In the genomic region with DNA sequence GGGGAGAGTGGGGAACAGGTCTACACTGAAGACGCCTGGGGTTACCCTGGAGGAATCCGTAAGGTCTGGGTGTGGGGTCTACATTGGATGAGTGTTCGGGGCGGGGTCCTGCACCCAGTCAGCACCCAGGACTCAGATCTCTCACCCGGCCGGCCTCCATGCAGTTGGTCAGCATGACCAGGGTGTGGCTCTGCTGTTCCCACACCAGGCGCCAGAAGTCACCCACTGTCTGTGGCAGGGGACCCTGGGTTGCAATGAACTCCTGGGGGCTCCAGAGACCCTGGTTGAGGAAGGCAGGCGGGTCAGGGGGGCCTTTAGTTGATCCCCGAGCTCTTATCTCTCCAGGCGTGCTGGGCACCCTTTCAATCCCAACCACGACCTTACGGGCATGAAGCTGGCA, we compare ENCODE assay signal across 38 cellular contexts. TPM values are rescaled to one million over a fixed set of nuclear protein-coding genes. Genes with fewer than 3 reads are reported as not detected.
"Had no signal": no experiment of that assay in that cellular context is flagged by ENCODE, and none has a peak within 500 bp of the region (broad histone marks: within the 10 kb centered on the region; RNA-seq: fewer than 3 reads in every experiment).

No MANE protein-coding gene starts in this region.

- ATAC-seq: activated CD8-positive, alpha-beta T cell treated with anti-CD3 and anti-CD28 coated beads for 36 hours; activated naive CD4-positive, alpha-beta T cell treated with anti-CD3 and anti-CD28 coated beads, Interleukin-2, amount 50 U/mL, for 72 hours; activated T-cell treated with anti-CD3 and anti-CD28 coated beads, Interleukin-2, amount 50 U/mL, for 4 hours; activated T-cell treated with anti-CD3 and anti-CD28 coated beads, Interleukin-2, amount 50 U/mL, for 72 hours; activated T-helper 17 cell treated with anti-CD3 and anti-CD28 coated beads, Interleukin-2, amount 50 U/mL, for 72 hours; body of pancreas had no signal

- H3K9me3 ChIP-seq: adrenal gland, body of pancreas, breast epithelium had no signal

- H3K9me3 Mint-ChIP-seq: activated B cell treated with CpG ODN at 0.5 μM for 24 hours; activated CD4-positive, alpha-beta memory T cell treated with anti-CD3 and anti-CD28 coated beads for 36 hours; activated CD4-positive, alpha-beta T cell treated with anti-CD3 and anti-CD28 coated beads, Interleukin-2, amount 10 ng/mL, durations not matched to agents 24 days and 14 days; activated CD8-positive, alpha-beta T cell treated with anti-CD3 and anti-CD28 coated beads for 36 hours; activated naive CD4-positive, alpha-beta T cell treated with anti-CD3 and anti-CD28 coated beads for 36 hours; activated naive CD4-positive, alpha-beta T cell treated with anti-CD3 and anti-CD28 coated beads, Interleukin-2, amount 50 U/mL, for 72 hours; activated naive CD8-positive, alpha-beta T cell treated with anti-CD3 and anti-CD28 coated beads for 36 hours; activated T-cell treated with anti-CD3 and anti-CD28 coated beads, Interleukin-2, amount 50 U/mL, for 4 hours; activated T-cell treated with anti-CD3 and anti-CD28 coated beads, Interleukin-2, amount 50 U/mL, for 72 hours; activated T-helper 1 cell treated with anti-CD3 and anti-CD28 coated beads, Interleukin-12 subunit alpha, Interleukin-12 subunit beta, Interleukin-2, Interleukin-4 antibody, amounts not matched to agents 30 ng/mL and 10 ng/mL and 1 ng/mL, durations not matched to agents 14 hours and 24 hours and 36 hours; activated T-helper 17 cell treated with anti-CD3 and anti-CD28 coated beads, Interleukin-2, amount 50 U/mL, for 72 hours; T-helper 1 cell treated with Interleukin-12 subunit alpha and Interleukin-12 subunit beta and Interleukin-4 antibody, amounts not matched to agents 30 μg/mL and 1 μg/mL, for 36 hours; T-helper 2 cell treated with Interferon-gamma antibody and Interleukin-4, amounts not matched to agents 5 μg/mL and 100 μg/mL, for 36 hours had no signal

- H3K27ac Mint-ChIP-seq: activated B cell treated with CpG ODN at 0.5 μM for 24 hours; activated CD4-positive, alpha-beta memory T cell treated with anti-CD3 and anti-CD28 coated beads for 36 hours; activated CD4-positive, alpha-beta T cell treated with anti-CD3 and anti-CD28 coated beads, Interleukin-2, amount 10 ng/mL, durations not matched to agents 24 days and 14 days; activated CD8-positive, alpha-beta T cell treated with anti-CD3 and anti-CD28 coated beads for 36 hours; activated naive CD4-positive, alpha-beta T cell treated with anti-CD3 and anti-CD28 coated beads for 36 hours; activated naive CD4-positive, alpha-beta T cell treated with anti-CD3 and anti-CD28 coated beads, Interleukin-2, amount 50 U/mL, for 72 hours; activated naive CD8-positive, alpha-beta T cell treated with anti-CD3 and anti-CD28 coated beads for 36 hours; activated T-cell treated with anti-CD3 and anti-CD28 coated beads, Interleukin-2, amount 50 U/mL, for 72 hours; activated T-helper 17 cell treated with anti-CD3 and anti-CD28 coated beads, Interleukin-2, amount 50 U/mL, for 72 hours; T-helper 1 cell treated with Interleukin-12 subunit alpha and Interleukin-12 subunit beta and Interleukin-4 antibody, amounts not matched to agents 30 μg/mL and 1 μg/mL, for 36 hours; T-helper 2 cell treated with Interferon-gamma antibody and Interleukin-4, amounts not matched to agents 5 μg/mL and 100 μg/mL, for 36 hours had no signal

- FAIRE-seq: astrocyte, TTC549 had no signal

- H3K4me1 ChIP-seq: adrenal gland, body of pancreas, breast epithelium had no signal

- H3K36me3 ChIP-seq: adrenal gland, brain microvascular endothelial cell, breast epithelium had no signal

- DNase-seq: activated B cell treated with CpG ODN at 0.5 μM for 24 hours; activated CD4-positive, alpha-beta memory T cell treated with anti-CD3 and anti-CD28 coated beads for 36 hours; activated CD4-positive, alpha-beta T cell treated with anti-CD3 and anti-CD28 coated beads for 4 hours; activated CD4-positive, alpha-beta T cell treated with anti-CD3 and anti-CD28 coated beads, Interleukin-2, amount 10 ng/mL, durations not matched to agents 24 days and 14 days; activated CD4-positive, alpha-beta T cell treated with anti-CD3 and anti-CD28 coated beads, Interleukin-2, amount 50 U/mL, for 1 hour; activated CD4-positive, alpha-beta T cell treated with anti-CD3 and anti-CD28 coated beads, Interleukin-2, amount 50 U/mL, for 4 hours; activated CD4-positive, CD25-positive, alpha-beta regulatory T cell treated with anti-CD3 and anti-CD28 coated beads, Interleukin-2, amount 50 U/mL, for 72 hours; activated CD8-positive, alpha-beta memory T cell treated with anti-CD3 and anti-CD28 coated beads, Interleukin-2, amount 50 U/mL, for 4 hours; activated CD8-positive, alpha-beta T cell treated with anti-CD3 and anti-CD28 coated beads for 36 hours; activated effector memory CD4-positive, alpha-beta T cell treated with anti-CD3 and anti-CD28 coated beads, Interleukin-2, amount 50 U/mL, for 16 hours; activated gamma-delta T cell treated with Interleukin-2 at 50 U/mL for 16 hours; activated naive CD4-positive, alpha-beta T cell; activated naive CD4-positive, alpha-beta T cell treated with anti-CD3 and anti-CD28 coated beads for 36 hours; activated naive CD4-positive, alpha-beta T cell treated with anti-CD3 and anti-CD28 coated beads, Interleukin-2, amount 50 U/mL, for 16 hours; activated naive CD8-positive, alpha-beta T cell treated with anti-CD3 and anti-CD28 coated beads for 36 hours; activated T-cell treated with anti-CD3 and anti-CD28 coated beads for 4 hours; activated T-cell treated with anti-CD3 and anti-CD28 coated beads, Interleukin-2, amount 50 U/mL, for 1 hour; activated T-cell treated with anti-CD3 and anti-CD28 coated beads, Interleukin-2, amount 50 U/mL, for 4 hours; activated T-cell treated with anti-CD3 and anti-CD28 coated beads, Interleukin-2, amount 50 U/mL, for 72 hours; adrenal gland; amniotic stem cell; aorta; body of pancreas; brain microvascular endothelial cell; central memory CD4-positive, alpha-beta T cell; T-helper 1 cell; T-helper 2 cell; T-helper 9 cell had no signal

- H3K4me3 ChIP-seq: adrenal gland, body of pancreas, breast epithelium had no signal

- H3K4me3 Mint-ChIP-seq: activated B cell treated with CpG ODN at 0.5 μM for 24 hours; activated CD4-positive, alpha-beta memory T cell treated with anti-CD3 and anti-CD28 coated beads for 36 hours; activated CD4-positive, alpha-beta T cell treated with anti-CD3 and anti-CD28 coated beads, Interleukin-2, amount 10 ng/mL, durations not matched to agents 24 days and 14 days; activated CD8-positive, alpha-beta T cell treated with anti-CD3 and anti-CD28 coated beads for 36 hours; activated naive CD4-positive, alpha-beta T cell treated with anti-CD3 and anti-CD28 coated beads for 36 hours; activated naive CD8-positive, alpha-beta T cell treated with anti-CD3 and anti-CD28 coated beads for 36 hours; activated T-cell treated with anti-CD3 and anti-CD28 coated beads, Interleukin-2, amount 50 U/mL, for 4 hours; activated T-cell treated with anti-CD3 and anti-CD28 coated beads, Interleukin-2, amount 50 U/mL, for 72 hours; activated T-helper 1 cell treated with anti-CD3 and anti-CD28 coated beads, Interleukin-12 subunit alpha, Interleukin-12 subunit beta, Interleukin-2, Interleukin-4 antibody, amounts not matched to agents 30 ng/mL and 10 ng/mL and 1 ng/mL, durations not matched to agents 14 hours and 24 hours and 36 hours; activated T-helper 17 cell treated with anti-CD3 and anti-CD28 coated beads, Interleukin-2, amount 50 U/mL, for 72 hours; T-helper 1 cell treated with Interleukin-12 subunit alpha and Interleukin-12 subunit beta and Interleukin-4 antibody, amounts not matched to agents 30 μg/mL and 1 μg/mL, for 36 hours; T-helper 2 cell treated with Interferon-gamma antibody and Interleukin-4, amounts not matched to agents 5 μg/mL and 100 μg/mL, for 36 hours had no signal

- H3K27me3 ChIP-seq: adrenal gland, brain microvascular endothelial cell had no signal

- H3K36me3 Mint-ChIP-seq: activated CD4-positive, alpha-beta memory T cell treated with anti-CD3 and anti-CD28 coated beads for 36 hours; activated naive CD4-positive, alpha-beta T cell treated with anti-CD3 and anti-CD28 coated beads, Interleukin-2, amount 50 U/mL, for 72 hours; activated naive CD8-positive, alpha-beta T cell treated with anti-CD3 and anti-CD28 coated beads for 36 hours had no signal

- H3K27ac ChIP-seq: adrenal gland, body of pancreas, brain microvascular endothelial cell, breast epithelium, VCaP had no signal

RNA-seq across cellular contexts. Expression of a gene that starts 6.0 kb away (rescaled TPM):
- total RNA-seq: activated B cell treated with CpG ODN at 0.5 μM for 24 hours; activated CD4-positive, alpha-beta T cell treated with anti-CD3 and anti-CD28 coated beads, Interleukin-2, amount 10 ng/mL, durations not matched to agents 24 days and 14 days; activated CD8-positive, alpha-beta memory T cell treated with anti-CD3 and anti-CD28 coated beads for 36 hours; activated CD8-positive, alpha-beta T cell treated with anti-CD3 and anti-CD28 coated beads for 36 hours; activated naive CD4-positive, alpha-beta T cell treated with anti-CD3 and anti-CD28 coated beads for 36 hours; activated naive CD4-positive, alpha-beta T cell treated with anti-CD3 and anti-CD28 coated beads, Interleukin-2, amount 50 U/mL, for 72 hours; activated naive CD8-positive, alpha-beta T cell treated with anti-CD3 and anti-CD28 coated beads for 36 hours; activated T-cell treated with anti-CD3 and anti-CD28 coated beads, Interleukin-2, amount 50 U/mL, for 4 hours; activated T-helper 1 cell treated with anti-CD3 and anti-CD28 coated beads, Interleukin-12 subunit alpha, Interleukin-12 subunit beta, Interleukin-2, Interleukin-4 antibody, amounts not matched to agents 30 ng/mL and 10 ng/mL and 1 ng/mL, durations not matched to agents 14 hours and 24 hours and 36 hours; activated T-helper 17 cell treated with anti-CD3 and anti-CD28 coated beads, Interleukin-2, amount 50 U/mL, for 72 hours; aorta had no signal
- polyA plus RNA-seq: aorta had no signal

RNA-seq across cellular contexts. Expression of a gene that starts 19.7 kb away (rescaled TPM):
- total RNA-seq: activated B cell treated with CpG ODN at 0.5 μM for 24 hours; activated CD4-positive, alpha-beta memory T cell treated with anti-CD3 and anti-CD28 coated beads for 36 hours; activated CD4-positive, alpha-beta T cell treated with anti-CD3 and anti-CD28 coated beads, Interleukin-2, amount 10 ng/mL, durations not matched to agents 24 days and 14 days; activated CD8-positive, alpha-beta memory T cell treated with anti-CD3 and anti-CD28 coated beads for 36 hours; activated CD8-positive, alpha-beta T cell treated with anti-CD3 and anti-CD28 coated beads for 36 hours; activated naive CD4-positive, alpha-beta T cell treated with anti-CD3 and anti-CD28 coated beads for 36 hours; activated naive CD8-positive, alpha-beta T cell treated with anti-CD3 and anti-CD28 coated beads for 36 hours; aorta had no signal

RNA-seq across cellular contexts. Expression of a gene that starts 23.2 kb away (rescaled TPM):
- total RNA-seq: activated B cell treated with CpG ODN at 0.5 μM for 24 hours; activated CD4-positive, alpha-beta memory T cell treated with anti-CD3 and anti-CD28 coated beads for 36 hours; activated CD4-positive, alpha-beta T cell treated with anti-CD3 and anti-CD28 coated beads, Interleukin-2, amount 10 ng/mL, durations not matched to agents 24 days and 14 days; activated CD8-positive, alpha-beta memory T cell treated with anti-CD3 and anti-CD28 coated beads for 36 hours; activated CD8-positive, alpha-beta T cell treated with anti-CD3 and anti-CD28 coated beads for 36 hours; activated naive CD4-positive, alpha-beta T cell treated with anti-CD3 and anti-CD28 coated beads for 36 hours; activated naive CD8-positive, alpha-beta T cell treated with anti-CD3 and anti-CD28 coated beads for 36 hours; activated T-cell treated with anti-CD3 and anti-CD28 coated beads, Interleukin-2, amount 50 U/mL, for 72 hours; activated T-helper 17 cell treated with anti-CD3 and anti-CD28 coated beads, Interleukin-2, amount 50 U/mL, for 72 hours had no signal

RNA-seq across cellular contexts. Expression of a gene that starts 28.5 kb away (rescaled TPM):
- total RNA-seq: activated B cell treated with CpG ODN at 0.5 μM for 24 hours; activated CD4-positive, alpha-beta memory T cell treated with anti-CD3 and anti-CD28 coated beads for 36 hours; activated CD4-positive, alpha-beta T cell treated with anti-CD3 and anti-CD28 coated beads, Interleukin-2, amount 10 ng/mL, durations not matched to agents 24 days and 14 days; activated CD8-positive, alpha-beta memory T cell treated with anti-CD3 and anti-CD28 coated beads for 36 hours; activated CD8-positive, alpha-beta T cell treated with anti-CD3 and anti-CD28 coated beads for 36 hours; activated naive CD4-positive, alpha-beta T cell treated with anti-CD3 and anti-CD28 coated beads for 36 hours; activated naive CD4-positive, alpha-beta T cell treated with anti-CD3 and anti-CD28 coated beads, Interleukin-2, amount 50 U/mL, for 72 hours; activated T-cell treated with anti-CD3 and anti-CD28 coated beads, Interleukin-2, amount 50 U/mL, for 4 hours; activated T-helper 1 cell treated with anti-CD3 and anti-CD28 coated beads, Interleukin-12 subunit alpha, Interleukin-12 subunit beta, Interleukin-2, Interleukin-4 antibody, amounts not matched to agents 30 ng/mL and 10 ng/mL and 1 ng/mL, durations not matched to agents 14 hours and 24 hours and 36 hours; activated T-helper 17 cell treated with anti-CD3 and anti-CD28 coated beads, Interleukin-2, amount 50 U/mL, for 72 hours; aorta; astrocyte; body of pancreas had no signal

RNA-seq across cellular contexts. Expression of a gene that starts 37.1 kb away (rescaled TPM):
- total RNA-seq: activated B cell treated with CpG ODN at 0.5 μM for 24 hours; activated CD4-positive, alpha-beta memory T cell treated with anti-CD3 and anti-CD28 coated beads for 36 hours; activated CD8-positive, alpha-beta memory T cell treated with anti-CD3 and anti-CD28 coated beads for 36 hours; activated CD8-positive, alpha-beta T cell treated with anti-CD3 and anti-CD28 coated beads for 36 hours; activated naive CD4-positive, alpha-beta T cell treated with anti-CD3 and anti-CD28 coated beads for 36 hours; activated naive CD8-positive, alpha-beta T cell treated with anti-CD3 and anti-CD28 coated beads for 36 hours; activated T-cell treated with anti-CD3 and anti-CD28 coated beads, Interleukin-2, amount 50 U/mL, for 4 hours; activated T-helper 1 cell treated with anti-CD3 and anti-CD28 coated beads, Interleukin-12 subunit alpha, Interleukin-12 subunit beta, Interleukin-2, Interleukin-4 antibody, amounts not matched to agents 30 ng/mL and 10 ng/mL and 1 ng/mL, durations not matched to agents 14 hours and 24 hours and 36 hours; activated T-helper 17 cell treated with anti-CD3 and anti-CD28 coated beads, Interleukin-2, amount 50 U/mL, for 72 hours; body of pancreas had no signal
